Comparison of ENCODE assay signal across 11 cellular contexts in the genomic region with DNA sequence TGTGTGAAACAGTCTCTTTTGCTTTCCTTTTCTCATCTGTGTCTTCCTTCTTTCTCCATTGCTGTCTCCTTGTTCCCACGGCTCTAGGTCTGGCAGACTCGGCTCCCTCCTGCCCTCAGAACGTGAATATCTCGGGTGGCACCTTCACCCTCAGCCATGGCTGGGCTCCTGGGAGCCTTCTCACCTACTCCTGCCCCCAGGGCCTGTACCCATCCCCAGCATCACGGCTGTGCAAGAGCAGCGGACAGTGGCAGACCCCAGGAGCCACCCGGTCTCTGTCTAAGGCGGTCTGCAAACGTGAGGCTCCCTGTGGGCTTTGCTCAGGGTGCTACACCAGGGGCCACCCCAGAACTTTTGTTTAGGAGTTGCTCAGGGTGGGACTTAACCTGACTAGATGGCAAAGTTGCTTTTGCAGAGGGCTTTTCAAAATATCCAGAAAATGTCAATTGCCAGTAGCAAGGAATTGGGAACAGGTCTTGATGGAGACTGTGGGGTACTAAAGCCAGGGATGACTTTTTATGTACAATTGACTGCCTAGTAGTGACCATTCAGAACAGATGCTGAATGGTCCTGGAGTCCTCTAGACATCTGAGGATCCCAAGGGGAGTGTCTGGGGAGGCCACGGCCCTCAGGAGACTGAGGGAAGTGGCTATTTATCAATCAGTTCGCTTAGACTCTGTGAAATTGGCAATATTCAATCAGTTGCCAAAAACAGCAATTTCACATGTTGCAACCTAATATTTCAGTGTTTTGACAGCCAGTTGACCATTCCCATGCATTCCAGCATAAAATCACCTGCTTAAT. TPM values are rescaled to one million over a fixed set of nuclear protein-coding genes. Genes with fewer than 3 reads are reported as not detected.
DNase-seq lines count a peak whose midpoint lies in the region; ATAC-seq and TF ChIP-seq lines count a peak whose summit lies in the region.
"Had no signal": no experiment of that assay in that cellular context is flagged by ENCODE, and none has a peak within 500 bp of the region (broad histone marks: within the 10 kb centered on the region; RNA-seq: fewer than 3 reads in every experiment).

No MANE protein-coding gene starts in this region.

- peak overlapping the region; percentile 57 for H3K27ac Mint-ChIP-seq in Calu3 (ENCODE audit: unreplicated experiment)
- H3K27ac Mint-ChIP-seq in activated CD8-positive, alpha-beta memory T cell treated with anti-CD3 and anti-CD28 coated beads, Interleukin-2, amount 10 ng/mL, durations not matched to agents 7 days and 5 days = no peak overlapping the region
- H3K27ac Mint-ChIP-seq: brain; effector memory CD8-positive, alpha-beta T cell had no signal

- no peaks in the 10 kb centered on the region for H3K9me3 Mint-ChIP-seq in Calu3 (ENCODE audit: low read depth, unreplicated experiment)
- no peaks in the 10 kb centered on the region for H3K9me3 Mint-ChIP-seq in activated CD8-positive, alpha-beta memory T cell treated with anti-CD3 and anti-CD28 coated beads, Interleukin-2, amount 10 ng/mL, durations not matched to agents 7 days and 5 days (ENCODE audit: low read depth)
- H3K9me3 Mint-ChIP-seq: effector memory CD8-positive, alpha-beta T cell had no signal

- H3K27me3 Mint-ChIP-seq in Calu3 (ENCODE audit: unreplicated experiment) = peaks cover 4% of the 10 kb centered on the region
- H3K27me3 Mint-ChIP-seq in activated CD8-positive, alpha-beta memory T cell treated with anti-CD3 and anti-CD28 coated beads, Interleukin-2, amount 10 ng/mL, durations not matched to agents 7 days and 5 days = peaks cover 5% of the 10 kb centered on the region

- peaks cover 0 to 5% of the 10 kb centered on the region in 2 donors for H3K27me3 ChIP-seq in tibial artery

- H3K9me3 ChIP-seq in tibial artery = no peaks in the 10 kb centered on the region

- peak overlapping the region; percentile 1 for H3K4me3 Mint-ChIP-seq in Calu3 (ENCODE audit: low read depth, unreplicated experiment)
- no peak overlapping the region for H3K4me3 Mint-ChIP-seq in activated CD8-positive, alpha-beta memory T cell treated with anti-CD3 and anti-CD28 coated beads, Interleukin-2, amount 10 ng/mL, durations not matched to agents 7 days and 5 days
- H3K4me3 Mint-ChIP-seq: brain; effector memory CD8-positive, alpha-beta T cell had no signal

- H3K27ac ChIP-seq in tibial artery = no peak overlapping the region
- H3K27ac ChIP-seq: SK-N-MC had no signal

- H3K4me1 ChIP-seq in tibial artery = no peaks in the 10 kb centered on the region

- CTCF ChIA-PET in Calu3 (lab: Charles Lee) = interaction anchor here (0.6 to 0.7 kb wide), 2 partner anchors 26 to 267 kb away, joined by 3 read pairs; no protein-coding TSS in a partner anchor
- CTCF ChIA-PET in activated CD8-positive, alpha-beta memory T cell treated with anti-CD3 and anti-CD28 coated beads, Interleukin-2, amount 10 ng/mL, durations not matched to agents 7 days and 5 days (lab: Charles Lee) = no interaction called here

- H3K36me3 Mint-ChIP-seq in Calu3 (ENCODE audit: insufficient read depth, unreplicated experiment) = no peaks in the 10 kb centered on the region
- H3K36me3 Mint-ChIP-seq in activated CD8-positive, alpha-beta memory T cell treated with anti-CD3 and anti-CD28 coated beads, Interleukin-2, amount 10 ng/mL, durations not matched to agents 7 days and 5 days = no peaks in the 10 kb centered on the region
- H3K36me3 Mint-ChIP-seq: brain had no signal

- H3K4me1 Mint-ChIP-seq in Calu3 (ENCODE audit: low read depth, unreplicated experiment) = peaks cover 8% of the 10 kb centered on the region
- no peaks in the 10 kb centered on the region for H3K4me1 Mint-ChIP-seq in activated CD8-positive, alpha-beta memory T cell treated with anti-CD3 and anti-CD28 coated beads, Interleukin-2, amount 10 ng/mL, durations not matched to agents 7 days and 5 days
- H3K4me1 Mint-ChIP-seq: brain had no signal

- DNase-seq in Calu3 = no peak
- DNase-seq in omental fat pad (ENCODE audit: low spot score) = no peak
- no peak for DNase-seq in activated CD8-positive, alpha-beta memory T cell treated with anti-CD3 and anti-CD28 coated beads, Interleukin-2, amount 10 ng/mL, durations not matched to agents 7 days and 5 days
- DNase-seq in NCI-H69 (lab: John Stamatoyannopoulos, UW) = no peak
- no peak for DNase-seq in tibial artery
- DNase-seq: effector memory CD8-positive, alpha-beta T cell; NCI-H2171 treated with DMSO at 0.1 percent for 48 hours; stimulated activated CD4-positive, alpha-beta T cell treated with anti-CD3 and anti-CD28 coated beads, Interleukin-2, amount 100 ng/mL, for 24 hours had no signal

- intact Hi-C loops in Calu3 (cut with micrococcal nuclease; ENCODE audit: unreplicated experiment) (no loop called here), tibial artery (cut with DNase I; ENCODE audit: low total_unique reads) (no loop called here)

- ATAC-seq in esophagus mucosa = peak; percentile 31
- peak; percentile 46 for ATAC-seq in omental fat pad (ENCODE audit: low FRiP score)
- ATAC-seq in activated CD8-positive, alpha-beta memory T cell treated with anti-CD3 and anti-CD28 coated beads, Interleukin-2, amount 10 ng/mL, durations not matched to agents 7 days and 5 days = no peak
- ATAC-seq: effector memory CD8-positive, alpha-beta T cell had no signal

- TF ChIP-seq CTCF in Calu3 (IDR thresholded peaks at IDR 0.05; ENCODE audit: unreplicated experiment) (no peak), omental fat pad (IDR thresholded peaks at IDR 0.05) (no peak), tibial artery (IDR thresholded peaks at IDR 0.05) (no peak)

- H3K4me3 ChIP-seq in tibial artery = peak overlapping the region in 1 of 2 donors; percentile 6
- H3K4me3 ChIP-seq: SK-N-MC had no signal

- no TSS peak for BruUV-seq in Calu3 (replicated peaks; lab: Mats Ljungman, UMichigan)

- no peaks in the 10 kb centered on the region for H3K36me3 ChIP-seq in tibial artery

RNA-seq across cellular contexts. Expression of gene C2, which starts 0.6 kb away (rescaled TPM):
- total RNA-seq in Calu3 (2022) = 5.0 and 6.3 TPM in 2 replicates
- total RNA-seq in esophagus mucosa = 2.9 TPM
- total RNA-seq in omental fat pad = 10 to 100 TPM; 30.6 to 96.1 (median 46.0) TPM
- under 1 TPM; 0.61 to 0.80 TPM for total RNA-seq in activated CD8-positive, alpha-beta memory T cell treated with anti-CD3 and anti-CD28 coated beads, Interleukin-2, amount 10 ng/mL, durations not matched to agents 7 days and 5 days

RNA-seq across cellular contexts. Expression of gene CFB, which starts 17.8 kb away (rescaled TPM):
- total RNA-seq in Calu3 (2022) (944 and 1,205 TPM in 2 replicates), esophagus mucosa (36.1 TPM), omental fat pad (1,000 to 10,000 TPM in 1 of 4 donors, 100 to 1,000 TPM in 2, 10 to 100 TPM in 1; 16.7 to 1,024 (median 264) TPM)
- under 1 TPM in 1 of 2 experiments, not detected in 1; 0.12 TPM for total RNA-seq in activated CD8-positive, alpha-beta memory T cell treated with anti-CD3 and anti-CD28 coated beads, Interleukin-2, amount 10 ng/mL, durations not matched to agents 7 days and 5 days

RNA-seq across cellular contexts. Expression of gene ZBTB12, which starts 26.2 kb away (rescaled TPM):
- total RNA-seq in Calu3 (2022) (22.6 and 28.1 TPM in 2 replicates), esophagus mucosa (2.0 TPM), omental fat pad (1 to 10 TPM in 3 of 4 donors, under 1 TPM in 1; 0.48 to 1.9 (median 1.4) TPM)
- 1 to 10 TPM; 1.5 to 3.3 TPM for total RNA-seq in activated CD8-positive, alpha-beta memory T cell treated with anti-CD3 and anti-CD28 coated beads, Interleukin-2, amount 10 ng/mL, durations not matched to agents 7 days and 5 days

RNA-seq across cellular contexts. Expression of gene EHMT2, which starts 30.6 kb away (rescaled TPM):
- total RNA-seq in Calu3 (2022) (131 and 138 TPM in 2 replicates), esophagus mucosa (28.2 TPM), omental fat pad (10 to 100 TPM; 17.4 to 25.9 (median 20.0) TPM)
- 10 to 100 TPM; 78.7 to 79.0 TPM for total RNA-seq in activated CD8-positive, alpha-beta memory T cell treated with anti-CD3 and anti-CD28 coated beads, Interleukin-2, amount 10 ng/mL, durations not matched to agents 7 days and 5 days

RNA-seq across cellular contexts. Expression of gene NELFE, which starts 30.7 kb away (rescaled TPM):
- total RNA-seq in Calu3 (2022) (141 and 157 TPM in 2 replicates), esophagus mucosa (57.7 TPM), omental fat pad (10 to 100 TPM; 67.0 to 94.0 (median 75.0) TPM)
- 10 to 100 TPM; 75.7 to 79.7 TPM for total RNA-seq in activated CD8-positive, alpha-beta memory T cell treated with anti-CD3 and anti-CD28 coated beads, Interleukin-2, amount 10 ng/mL, durations not matched to agents 7 days and 5 days

Comparison
In these comparisons a context has a peak if more than half of its experiments do, and no peak if none do; other contexts are left out.
1. RNA of gene CFB, which starts 17.8 kb away (total RNA-seq): 944 to 1,205 TPM in Calu3, 16.7 to 1,024 TPM in omental fat pad and 36.1 TPM in esophagus mucosa (single experiment); 0.12 TPM in activated CD8-positive, alpha-beta memory T cell treated with anti-CD3 and anti-CD28 coated beads, Interleukin-2, amount 10 ng/mL, durations not matched to agents 7 days and 5 days; every median in the first group is over 10 times any median in the second.